In genomic region chrX:80648023-80648422, GRCh38 we compare ENCODE assay signal across 12 cellular contexts.
DNase-seq lines count a peak whose midpoint lies in the region; ATAC-seq, FAIRE-seq and TF ChIP-seq lines count a peak whose summit lies in the region.
"Had no signal": no experiment of that assay in that cellular context is flagged by ENCODE, and none has a peak within 500 bp of the region (broad histone marks: within the 10 kb centered on the region; RNA-seq: fewer than 3 reads in every experiment).

No MANE protein-coding gene starts in this region.

- DNase-seq in MCF 10A (ENCODE audit: unreplicated experiment) = peak; percentile 6
- DNase-seq in breast epithelium (ENCODE audit: low spot score in 2 of 2) = no peak
- peak; percentile 1 for DNase-seq in RWPE1 (ENCODE audit: low spot score)
- peak; percentile 2 for DNase-seq in fibroblast of the conjunctiva (ENCODE audit: low read depth)
- peak; percentile 9 for DNase-seq in urothelium cell line (ENCODE audit: low spot score)
- DNase-seq in NCI-H446 treated with DMSO at 0.1 percent for 48 hours (lab: John Stamatoyannopoulos, UW) = no peak
- DNase-seq: activated CD4-positive, alpha-beta T cell treated with anti-CD3 and anti-CD28 coated beads, Interleukin-2, amount 50 U/mL, for 48 hours; NCI-H187; ovary; stimulated activated naive CD4-positive, alpha-beta T cell treated with Interleukin-2 at 50 U/mL for 16 hours had no signal

- H3K4me3 ChIP-seq in breast epithelium = no peak overlapping the region
- no peak overlapping the region for H3K4me3 ChIP-seq in gastroesophageal sphincter
- H3K4me3 ChIP-seq: ovary had no signal

- H3K9me3 ChIP-seq in breast epithelium = peaks cover 0 to 8% of the 10 kb centered on the region in 2 donors
- H3K9me3 ChIP-seq in gastroesophageal sphincter = no peaks in the 10 kb centered on the region
- H3K9me3 ChIP-seq: ovary had no signal

- H3K36me3 ChIP-seq in breast epithelium (no peaks in the 10 kb centered on the region), gastroesophageal sphincter (no peaks in the 10 kb centered on the region)
- H3K36me3 ChIP-seq: ovary had no signal

- H3K36me3 Mint-ChIP-seq in MCF 10A (ENCODE audit: insufficient read depth, unreplicated experiment) = peaks cover 5% of the 10 kb centered on the region

- ATAC-seq in GM21423 (IDR thresholded peaks at IDR 0.05; ENCODE audit: unreplicated experiment) (no peak), gastroesophageal sphincter (no peak)

- BruUV-seq in MCF 10A (replicated peaks; lab: Mats Ljungman, UMichigan) = no TSS peak

- no peak for FAIRE-seq in urothelium cell line (lab: Jason Lieb, UNC)

- peaks cover 21% of the 10 kb centered on the region for H3K9me3 Mint-ChIP-seq in MCF 10A (ENCODE audit: unreplicated experiment)

- no peak for TF ChIP-seq EP300 in gastroesophageal sphincter (IDR thresholded peaks at IDR 0.05)

- H3K4me3 Mint-ChIP-seq in MCF 10A (ENCODE audit: unreplicated experiment) = no peak overlapping the region

- peaks cover 0 to 7% of the 10 kb centered on the region in 2 donors for H3K27me3 ChIP-seq in breast epithelium
- no peaks in the 10 kb centered on the region for H3K27me3 ChIP-seq in gastroesophageal sphincter
- H3K27me3 ChIP-seq: ovary had no signal

- TF ChIP-seq POLR2A in breast epithelium (IDR thresholded peaks at IDR 0.05) = no peak
- no peak for TF ChIP-seq POLR2A in gastroesophageal sphincter (IDR thresholded peaks at IDR 0.05)

- intact Hi-C loops in MCF 10A (cut with micrococcal nuclease) = no loop called here
- intact Hi-C loops in breast epithelium (cut with DNase I; ENCODE audit: low total_unique reads) = no loop called here

- H3K4me1 ChIP-seq in breast epithelium (no peaks in the 10 kb centered on the region), gastroesophageal sphincter (no peaks in the 10 kb centered on the region)

- H3K27me3 Mint-ChIP-seq in MCF 10A (ENCODE audit: insufficient read depth, unreplicated experiment) = no peaks in the 10 kb centered on the region

- H3K27ac ChIP-seq in breast epithelium = no peak overlapping the region
- H3K27ac ChIP-seq in RWPE1 = no peak overlapping the region
- H3K27ac ChIP-seq in gastroesophageal sphincter = no peak overlapping the region
- H3K27ac ChIP-seq: ovary had no signal

- WGBS in gastroesophageal sphincter (ENCODE audit: low coverage in 1 of 2), 2 donors = 10 to 55% methylated on average over 1 of the region's 1 CpG

- TF ChIP-seq CTCF in MCF 10A (IDR thresholded peaks at IDR 0.05; ENCODE audit: unreplicated experiment) (peak; percentile 26), breast epithelium (IDR thresholded peaks at IDR 0.05) (no peak), RWPE1 (conservative IDR thresholded peaks at IDR 0.05; ENCODE audit: low read depth) (peak; percentile 48), gastroesophageal sphincter (IDR thresholded peaks at IDR 0.05) (no peak)

- no peaks in the 10 kb centered on the region for H3K4me1 Mint-ChIP-seq in MCF 10A (ENCODE audit: insufficient read depth, unreplicated experiment)

- CTCF ChIA-PET in MCF 10A (lab: Yijun Ruan, JAX) = interaction anchor here (0.6 to 2.1 kb wide), 5 partner anchors 9 to 362 kb away, joined by 3 to 8 read pairs (median 4); no protein-coding TSS in a partner anchor
- CTCF ChIA-PET in RWPE1 (lab: Yijun Ruan, JAX) = interaction anchor here (0.7 kb wide), 1 partner anchor 786 kb away, joined by 3 read pairs; no protein-coding TSS in a partner anchor

- POLR2A ChIA-PET in MCF 10A (lab: Yijun Ruan, JAX) = interaction anchor here (0.7 kb wide), 1 partner anchor 23 kb away, joined by 3 read pairs; no protein-coding TSS in a partner anchor
- POLR2A ChIA-PET in RWPE1 (lab: Yijun Ruan, JAX; ENCODE audit: low non-redundant PET) = no interaction called here

- H3K27ac Mint-ChIP-seq in MCF 10A (ENCODE audit: low read depth, unreplicated experiment) = no peak overlapping the region

Comparison
In these comparisons a context has a peak if more than half of its experiments do, and no peak if none do; other contexts are left out.
1. DNase-seq: peak in MCF 10A (single experiment), RWPE1 (single experiment), fibroblast of the conjunctiva (single experiment) and urothelium cell line (single experiment); none in breast epithelium (0 of 2) and NCI-H446 treated with DMSO at 0.1 percent for 48 hours (single experiment).
2. CTCF ChIP-seq: peak in MCF 10A (single experiment) and RWPE1 (single experiment); none in breast epithelium (0 of 3) and gastroesophageal sphincter (0 of 4).